In genomic region chr6:158233214-158233795, GRCh38 we compare ENCODE assay signal across 8 cellular contexts.
DNase-seq lines count a peak whose midpoint lies in the region; ATAC-seq and TF ChIP-seq lines count a peak whose summit lies in the region.

No MANE protein-coding gene starts in this region.

- peak overlapping the region; percentile 84 for H3K4me3 ChIP-seq in iPS DF 6.9 (ENCODE audit: low read length)

- H3K4me1 Mint-ChIP-seq in activated T-helper 1 cell treated with anti-CD3 and anti-CD28 coated beads, Interleukin-12 subunit alpha, Interleukin-12 subunit beta, Interleukin-2, Interleukin-4 antibody, amounts not matched to agents 30 ng/mL and 10 ng/mL and 1 ng/mL, durations not matched to agents 14 hours and 24 hours and 36 hours (ENCODE audit: low read depth): peaks cover 26% of the 10 kb centered on the region
- peaks cover 44% of the 10 kb centered on the region for H3K4me1 Mint-ChIP-seq in stimulated activated memory B cell treated with anti-CD40 and anti-IgM and Interleukin-4, amounts not matched to agents 10 μg/mL and 1 μg/mL and 100 μg/mL, for 72 hours

- TF ChIP-seq CTCF in GM20000 (IDR thresholded peaks at IDR 0.05; ENCODE audit: extremely low read depth, missing control alignments): no peak

- H3K4me1 ChIP-seq in iPS DF 6.9 (ENCODE audit: control insufficient read depth, insufficient read depth, low read length): 0 out of 2 replicates have a peak, but pooled peaks cover 3% of the 10 kb centered on the region

- intact Hi-C loops in activated T-helper 1 cell treated with anti-CD3 and anti-CD28 coated beads, Interleukin-12 subunit alpha, Interleukin-12 subunit beta, Interleukin-2, Interleukin-4 antibody, amounts not matched to agents 30 ng/mL and 10 ng/mL and 1 ng/mL, durations not matched to agents 14 hours and 24 hours and 36 hours (cut with micrococcal nuclease): loop anchor here (2.0 to 5.0 kb wide), 4 partner anchors 19 to 414 kb away; no protein-coding TSS in a partner anchor

- no CpG with 5 or more reads among the region's 13 CpGs for WGBS in iPS DF 6.9 (ENCODE audit: insufficient coverage, insufficient read length)

- H3K9me3 Mint-ChIP-seq in activated T-helper 1 cell treated with anti-CD3 and anti-CD28 coated beads, Interleukin-12 subunit alpha, Interleukin-12 subunit beta, Interleukin-2, Interleukin-4 antibody, amounts not matched to agents 30 ng/mL and 10 ng/mL and 1 ng/mL, durations not matched to agents 14 hours and 24 hours and 36 hours: no peaks in the 10 kb centered on the region
- H3K9me3 Mint-ChIP-seq in stimulated activated memory B cell treated with anti-CD40 and anti-IgM and Interleukin-4, amounts not matched to agents 10 μg/mL and 1 μg/mL and 100 μg/mL, for 72 hours: no peaks in the 10 kb centered on the region

- peak overlapping the region; percentile 67 for H3K27ac Mint-ChIP-seq in activated T-helper 1 cell treated with anti-CD3 and anti-CD28 coated beads, Interleukin-12 subunit alpha, Interleukin-12 subunit beta, Interleukin-2, Interleukin-4 antibody, amounts not matched to agents 30 ng/mL and 10 ng/mL and 1 ng/mL, durations not matched to agents 14 hours and 24 hours and 36 hours
- H3K27ac Mint-ChIP-seq in stimulated activated memory B cell treated with anti-CD40 and anti-IgM and Interleukin-4, amounts not matched to agents 10 μg/mL and 1 μg/mL and 100 μg/mL, for 72 hours: peak overlapping the region; percentile 87

- H3K9me3 ChIP-seq in iPS DF 6.9 (ENCODE audit: control insufficient read depth, insufficient read depth, low read length): no peaks in the 10 kb centered on the region

- H3K36me3 Mint-ChIP-seq in activated T-helper 1 cell treated with anti-CD3 and anti-CD28 coated beads, Interleukin-12 subunit alpha, Interleukin-12 subunit beta, Interleukin-2, Interleukin-4 antibody, amounts not matched to agents 30 ng/mL and 10 ng/mL and 1 ng/mL, durations not matched to agents 14 hours and 24 hours and 36 hours (ENCODE audit: low read depth): peaks cover 5% of the 10 kb centered on the region
- no peaks in the 10 kb centered on the region for H3K36me3 Mint-ChIP-seq in stimulated activated memory B cell treated with anti-CD40 and anti-IgM and Interleukin-4, amounts not matched to agents 10 μg/mL and 1 μg/mL and 100 μg/mL, for 72 hours

- peaks cover 2% of the 10 kb centered on the region for H3K27me3 Mint-ChIP-seq in activated T-helper 1 cell treated with anti-CD3 and anti-CD28 coated beads, Interleukin-12 subunit alpha, Interleukin-12 subunit beta, Interleukin-2, Interleukin-4 antibody, amounts not matched to agents 30 ng/mL and 10 ng/mL and 1 ng/mL, durations not matched to agents 14 hours and 24 hours and 36 hours (ENCODE audit: insufficient read depth)
- no peaks in the 10 kb centered on the region for H3K27me3 Mint-ChIP-seq in stimulated activated memory B cell treated with anti-CD40 and anti-IgM and Interleukin-4, amounts not matched to agents 10 μg/mL and 1 μg/mL and 100 μg/mL, for 72 hours

- H3K27ac ChIP-seq in iPS DF 6.9 (ENCODE audit: low read length): no peak overlapping the region

- peak overlapping the region; percentile 80 for H3K4me3 Mint-ChIP-seq in activated T-helper 1 cell treated with anti-CD3 and anti-CD28 coated beads, Interleukin-12 subunit alpha, Interleukin-12 subunit beta, Interleukin-2, Interleukin-4 antibody, amounts not matched to agents 30 ng/mL and 10 ng/mL and 1 ng/mL, durations not matched to agents 14 hours and 24 hours and 36 hours
- H3K4me3 Mint-ChIP-seq in stimulated activated memory B cell treated with anti-CD40 and anti-IgM and Interleukin-4, amounts not matched to agents 10 μg/mL and 1 μg/mL and 100 μg/mL, for 72 hours: peak overlapping the region; percentile 87

- ATAC-seq in stimulated activated memory B cell treated with anti-CD40 and anti-IgM and Interleukin-4, amounts not matched to agents 10 μg/mL and 1 μg/mL and 100 μg/mL, for 72 hours: no peak

- peak; percentile 48 for DNase-seq in 8988T
- DNase-seq in GM20000 (ENCODE audit: low spot score): peak; percentile 34
- no peak for DNase-seq in activated T-helper 1 cell treated with anti-CD3 and anti-CD28 coated beads, Interleukin-12 subunit alpha, Interleukin-12 subunit beta, Interleukin-2, Interleukin-4 antibody, amounts not matched to agents 30 ng/mL and 10 ng/mL and 1 ng/mL, durations not matched to agents 14 hours and 24 hours and 36 hours (ENCODE audit: low spot score)
- DNase-seq in iPS DF 6.9 (ENCODE audit: low read depth, low spot score): no peak
- no peak for DNase-seq in OCI-M2 (lab: John Stamatoyannopoulos, UW; ENCODE audit: unreplicated experiment)
- DNase-seq in inferior parietal cortex (ENCODE audit: extremely low spot score): no peak
- no peak for DNase-seq in AML-193 (lab: John Stamatoyannopoulos, UW)

- H3K27me3 ChIP-seq in iPS DF 6.9 (ENCODE audit: control insufficient read depth, insufficient read depth, low read length): peaks cover 2% of the 10 kb centered on the region; the same call in 1 of the 2 replicates

- H3K36me3 ChIP-seq in iPS DF 6.9 (ENCODE audit: control insufficient read depth, insufficient read depth, low read length): no peaks in the 10 kb centered on the region

Comparison
In these comparisons a context has a peak if more than half of its experiments do, and no peak if none do; other contexts are left out.
1. DNase-seq: peak in 8988T (single experiment) and GM20000 (single experiment); none in activated T-helper 1 cell treated with anti-CD3 and anti-CD28 coated beads, Interleukin-12 subunit alpha, Interleukin-12 subunit beta, Interleukin-2, Interleukin-4 antibody, amounts not matched to agents 30 ng/mL and 10 ng/mL and 1 ng/mL, durations not matched to agents 14 hours and 24 hours and 36 hours (single experiment), iPS DF 6.9 (single experiment), OCI-M2 (single experiment), inferior parietal cortex (single experiment) and AML-193 (0 of 2).